ENCODE assay signal across 17 cellular contexts in the genomic region with DNA sequence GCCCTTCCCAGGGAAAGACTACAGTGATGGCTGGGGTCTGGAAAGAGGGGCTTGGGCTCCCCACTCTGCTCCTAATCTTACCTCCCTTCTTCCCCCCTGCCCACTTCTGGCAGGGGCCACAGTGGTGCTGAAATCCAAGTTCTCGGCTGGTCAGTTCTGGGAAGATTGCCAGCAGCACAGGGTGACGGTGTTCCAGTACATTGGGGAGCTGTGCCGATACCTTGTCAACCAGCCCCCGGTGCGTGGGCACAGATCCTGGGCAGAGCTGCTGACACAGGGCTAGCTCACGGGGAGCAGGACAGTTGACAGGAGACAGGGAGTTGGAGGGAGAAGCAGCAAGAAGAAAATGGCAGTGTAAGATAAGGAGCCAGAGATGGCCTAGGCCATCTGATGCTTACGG. TPM values are rescaled to one million over a fixed set of nuclear protein-coding genes. Genes with fewer than 3 reads are reported as not detected.
DNase-seq lines count a peak whose midpoint lies in the region; ATAC-seq, FAIRE-seq and TF ChIP-seq lines count a peak whose summit lies in the region.
"Had no signal": no experiment of that assay in that cellular context is flagged by ENCODE, and none has a peak within 500 bp of the region (broad histone marks: within the 10 kb centered on the region; RNA-seq: fewer than 3 reads in every experiment).

No MANE protein-coding gene starts in this region.

- intact Hi-C loops in HepG2 (cut with micrococcal nuclease; ENCODE audit: unreplicated experiment), result no loop called here
- intact Hi-C loops in dorsolateral prefrontal cortex (cut with DNase I), result loop anchor here in 1 of 2 donors (10.0 kb wide), 1 partner anchor 103 kb away; a partner anchor contains a TSS

- H3K27me3 ChIP-seq in liver (ENCODE audit: control insufficient read depth in 4 of 4, insufficient read depth in 4 of 4, low read length in 3 of 4) (no peaks in the 10 kb centered on the region), HepG2 (ENCODE audit: control insufficient read depth in 1 of 2, insufficient read depth in 2 of 2, low read length in 2 of 2) (no peaks in the 10 kb centered on the region), dorsolateral prefrontal cortex (no peaks in the 10 kb centered on the region), mesenchymal stem cell (ENCODE audit: control insufficient read depth in 1 of 2, insufficient read depth in 1 of 2, low read length in 2 of 2) (no peaks in the 10 kb centered on the region)
- H3K27me3 ChIP-seq: gastrocnemius medialis had no signal

- H3K9ac ChIP-seq in liver (ENCODE audit: low read depth in 1 of 2, low read length in 2 of 2), result peak overlapping the region in 1 of 2 donors; percentile 33
- H3K9ac ChIP-seq in HepG2 (ENCODE audit: insufficient read depth, low read depth, low read length), result no peak overlapping the region
- H3K9ac ChIP-seq in mesenchymal stem cell (ENCODE audit: low read length), result no peak overlapping the region

- H3K79me2 ChIP-seq in HepG2 (ENCODE audit: insufficient read depth, low read length), result no peaks in the 10 kb centered on the region

- H4K8ac ChIP-seq in mesenchymal stem cell (ENCODE audit: low read length), result no peak overlapping the region

- H3K79me1 ChIP-seq in mesenchymal stem cell (replicated peaks; ENCODE audit: low read length, poor library complexity, severe bottlenecking), result peaks cover 8% of the 10 kb centered on the region

- H3K27me3 Mint-ChIP-seq in neural crest cell (ENCODE audit: low read depth), result peaks cover 11% of the 10 kb centered on the region
- H3K27me3 Mint-ChIP-seq: activated CD4-positive, alpha-beta memory T cell treated with anti-CD3 and anti-CD28 coated beads for 36 hours had no signal

- ATAC-seq in HepG2, result no peak
- no peak for ATAC-seq in GM19452 (IDR thresholded peaks at IDR 0.05; ENCODE audit: unreplicated experiment)
- no peak for ATAC-seq in GM18861 (IDR thresholded peaks at IDR 0.05; ENCODE audit: unreplicated experiment)
- ATAC-seq: gastrocnemius medialis had no signal

- TF ChIP-seq RAD21 in liver (IDR thresholded peaks at IDR 0.05) (no peak), HepG2 (CRISPR knock-in tag; IDR thresholded peaks at IDR 0.05) (no peak)

- POLR2A ChIA-PET in HepG2 (lab: Yijun Ruan, JAX), result interaction anchor here (0.9 kb wide), 1 partner anchor 9 kb away, joined by 3 read pairs; no protein-coding TSS in a partner anchor

- no TSS peak for BruUV-seq in HepG2 (replicated peaks; lab: Mats Ljungman, UMichigan)

- H3K9me3 Mint-ChIP-seq in neural crest cell, result no peaks in the 10 kb centered on the region
- H3K9me3 Mint-ChIP-seq: activated CD4-positive, alpha-beta memory T cell treated with anti-CD3 and anti-CD28 coated beads for 36 hours had no signal

- H3K27ac ChIP-seq in liver (ENCODE audit: low read depth in 1 of 2, low read length in 2 of 2) (peak overlapping the region in 1 of 2 donors; percentile 74), HepG2 (ENCODE audit: extremely low read length, insufficient read depth, low read length) (no peak overlapping the region), dorsolateral prefrontal cortex (peak overlapping the region in 38 of 59 donors; percentile 6 to 88 (median 47)), mesenchymal stem cell (ENCODE audit: low read length, poor library complexity, severe bottlenecking) (no peak overlapping the region)
- H3K27ac ChIP-seq: gastrocnemius medialis had no signal

- no peaks in the 10 kb centered on the region for H3K36me3 Mint-ChIP-seq in neural crest cell (ENCODE audit: low read depth)
- H3K36me3 Mint-ChIP-seq: activated CD4-positive, alpha-beta memory T cell treated with anti-CD3 and anti-CD28 coated beads for 36 hours had no signal

- peaks cover 31 to 71% (median 50%) of the 10 kb centered on the region in 4 donors for H3K4me1 ChIP-seq in liver (ENCODE audit: control insufficient read depth in 4 of 4, insufficient read depth in 4 of 4, low read length in 3 of 4)
- H3K4me1 ChIP-seq in HepG2 (ENCODE audit: insufficient read depth, low read length), result peaks cover 61% of the 10 kb centered on the region
- H3K4me1 ChIP-seq in mesenchymal stem cell (ENCODE audit: control insufficient read depth, insufficient read depth, low read depth, low read length), result peaks cover 20% of the 10 kb centered on the region

- no peak overlapping the region for H2AK5ac ChIP-seq in mesenchymal stem cell (ENCODE audit: low read length, severe bottlenecking)

- H3K23ac ChIP-seq in mesenchymal stem cell (ENCODE audit: low read length in 2 of 2), result no peak overlapping the region

- H2BK12ac ChIP-seq in mesenchymal stem cell (ENCODE audit: low read length in 2 of 2), result no peak overlapping the region

- H4K20me1 ChIP-seq in HepG2 (ENCODE audit: insufficient read depth, low read length), result no peaks in the 10 kb centered on the region

- H3K4me3 ChIP-seq in liver (ENCODE audit: low read depth in 1 of 3, low read length in 3 of 3) (peak overlapping the region in 1 of 3 donors; percentile 10), HepG2 (replicated peaks in 1 of 3; ENCODE audit: insufficient read depth in 1 of 3, low read depth in 2 of 3, low read length in 3 of 3) (no peak overlapping the region), dorsolateral prefrontal cortex (peak overlapping the region in 28 of 59 donors; percentile 1 to 83 (median 26)), mesenchymal stem cell (ENCODE audit: insufficient read depth in 1 of 2, low read depth in 1 of 2, low read length in 2 of 2) (no peak overlapping the region)
- H3K4me3 ChIP-seq: gastrocnemius medialis, HAP-1 had no signal

- H2AFZ ChIP-seq in HepG2 (ENCODE audit: low read length), result no peak overlapping the region
- H2AFZ ChIP-seq in mesenchymal stem cell (ENCODE audit: low read depth, low read length), result no peak overlapping the region

- H3K36me3 ChIP-seq in liver (ENCODE audit: control insufficient read depth in 4 of 4, insufficient read depth in 3 of 4, low read depth in 1 of 4, low read length in 3 of 4) (peaks cover 0 to 8% (median 4%) of the 10 kb centered on the region in 4 donors), HepG2 (replicated peaks in 1 of 2; ENCODE audit: control insufficient read depth in 1 of 2, insufficient read depth in 2 of 2, low read length in 2 of 2) (peaks cover 1 to 8% of the 10 kb centered on the region in 2 experiments; a peak in 1 of 5 replicates), mesenchymal stem cell (ENCODE audit: control insufficient read depth in 1 of 2, insufficient read depth in 2 of 2, low read depth in 1 of 2, low read length in 2 of 2) (peaks cover 16 to 27% of the 10 kb centered on the region in 2 experiments)

- H3K4me3 Mint-ChIP-seq in neural crest cell, result peak overlapping the region; percentile 85

- H3K9me3 ChIP-seq in liver (ENCODE audit: control insufficient read depth in 4 of 4, low read length in 3 of 4) (no peaks in the 10 kb centered on the region), HepG2 (ENCODE audit: low read length) (no peaks in the 10 kb centered on the region), mesenchymal stem cell (ENCODE audit: control insufficient read depth, low read length) (no peaks in the 10 kb centered on the region)
- H3K9me3 ChIP-seq: gastrocnemius medialis, HAP-1 had no signal

- H2BK5ac ChIP-seq in mesenchymal stem cell (ENCODE audit: low read depth, low read length, poor library complexity, severe bottlenecking), result no peak overlapping the region

- no peak overlapping the region for H3K18ac ChIP-seq in mesenchymal stem cell (ENCODE audit: low read depth in 1 of 2, low read length in 2 of 2)

- H3K4me1 Mint-ChIP-seq in neural crest cell, result peaks cover 17% of the 10 kb centered on the region

- in situ Hi-C loops in HepG2 (cut with HindIII; ENCODE audit: extremely low pct_ligation_motif_present, low pct_unique_long_range_greater_than_20kb), result loop anchor here (10.0 kb wide), 1 partner anchor 263 kb away; no protein-coding TSS in a partner anchor

- TF ChIP-seq EP300 in HepG2 (IDR thresholded peaks at IDR 0.05; ENCODE audit: low read depth in 2 of 2, low read length in 2 of 2) (no peak), HepG2 (CRISPR knock-in tag; IDR thresholded peaks at IDR 0.05; ENCODE audit: borderline replicate concordance) (no peak)

- no peak for DNase-seq in HepG2 (ENCODE audit: low spot score)
- peak in 6 of 10 donors; percentile 46 to 69 (median 54) for DNase-seq in dorsolateral prefrontal cortex
- no peak for DNase-seq in neural crest cell (ENCODE audit: low read depth, low spot score)
- peak; percentile 58 for DNase-seq in ureter (ENCODE audit: low spot score)
- no peak for DNase-seq in mesenchymal stem cell
- DNase-seq: activated CD4-positive, alpha-beta memory T cell treated with anti-CD3 and anti-CD28 coated beads for 36 hours; activated naive CD4-positive, alpha-beta T cell treated with Interleukin-2 at 50 U/mL for 16 hours; DND-41; gastrocnemius medialis; islet precursor cell; NCI-H446 treated with DMSO at 0.1 percent for 48 hours; stimulated activated CD4-positive, alpha-beta T cell treated with anti-CD3 and anti-CD28 coated beads, Interleukin-12 subunit alpha, Interleukin-12 subunit beta, amount 100 ng/mL, for 4 hours had no signal

- no peak overlapping the region for H3K14ac ChIP-seq in mesenchymal stem cell (ENCODE audit: low read length in 2 of 2)

- no peak for FAIRE-seq in HepG2 (lab: Jason Lieb, UNC)
- FAIRE-seq: GM12892 had no signal

- H2BK15ac ChIP-seq in mesenchymal stem cell (ENCODE audit: low read depth, poor library complexity, severe bottlenecking), result no peak overlapping the region

- no peak overlapping the region for H3K4ac ChIP-seq in mesenchymal stem cell (ENCODE audit: low read depth in 1 of 2, low read length in 2 of 2)

- no peak overlapping the region for H4K91ac ChIP-seq in mesenchymal stem cell (ENCODE audit: low read length)

- TF ChIP-seq CTCF in liver (IDR thresholded peaks at IDR 0.05; ENCODE audit: low read depth, low read length, missing input control) (no peak), HepG2 (CRISPR knock-in tag; IDR thresholded peaks at IDR 0.05) (no peak), dorsolateral prefrontal cortex (IDR thresholded peaks at IDR 0.05 in 54 of 56, conservative IDR thresholded peaks at IDR 0.05 in 2 of 56; ENCODE audit: low read depth in 1 of 56, partially characterized antibody in 56 of 56) (no peak), neural crest cell (conservative IDR thresholded peaks at IDR 0.05) (no peak)

- H3K27ac Mint-ChIP-seq in neural crest cell (ENCODE audit: unreplicated experiment), result peak overlapping the region; percentile 78
- H3K27ac Mint-ChIP-seq: activated CD4-positive, alpha-beta memory T cell treated with anti-CD3 and anti-CD28 coated beads for 36 hours had no signal

- WGBS in liver, result 33% methylated on average over 7 of the region's 7 CpGs
- 47% methylated on average over 5 of the region's 7 CpGs for WGBS in HepG2 (ENCODE audit: low lambda C conversion rate)
- WGBS in mesenchymal stem cell, result 95% methylated on average over 7 of the region's 7 CpGs

- TF ChIP-seq POLR2A in HepG2 (IDR thresholded peaks at IDR 0.05; ENCODE audit: insufficient read depth in 1 of 2, low read depth in 2 of 2, low read length in 2 of 2), result no peak

- no peak overlapping the region for H3K4me2 ChIP-seq in HepG2 (ENCODE audit: low read depth, low read length)
- H3K4me2 ChIP-seq in mesenchymal stem cell (ENCODE audit: low read length, poor library complexity, severe bottlenecking), result no peak overlapping the region

- H2BK120ac ChIP-seq in mesenchymal stem cell (ENCODE audit: low read depth, low read length), result no peak overlapping the region

- CTCF ChIA-PET in HepG2 (lab: Yijun Ruan, JAX; ENCODE audit: low intra/inter-chr PET ratio, low total read pairs), result no interaction called here

RNA-seq across cellular contexts. Expression of a gene that starts 2.4 kb away (rescaled TPM):
- total RNA-seq in liver (10 to 100 TPM; 18.1 to 29.1 TPM), HepG2 (2016; rRNA removed; fragmentation: Illumina TruSeq; extraction: Trizol) (1.3 and 4.3 TPM in 2 replicates), dorsolateral prefrontal cortex (10 to 100 TPM in 118 of 120 experiments, 1 to 10 TPM in 2; 8.6 to 41.4 (median 19.7) TPM), neural crest cell (16.8 and 18.1 TPM in 2 replicates), ureter (28.8 TPM)
- polyA plus RNA-seq in liver (10 to 100 TPM; 27.2 to 47.4 TPM), HepG2 (2011; rRNA removed) (5.2 and 10.3 TPM in 2 replicates)
- total RNA-seq in HepG2 (2016; cell fraction: cytosol; rRNA removed; fragmentation: Illumina TruSeq; extraction: Trizol; ENCODE audit: low read depth), result 0.88 and 1.3 TPM in 2 replicates
- total RNA-seq in HepG2 (2016; cell fraction: insoluble cytoplasmic fraction; rRNA removed; fragmentation: Illumina TruSeq; extraction: Trizol), result 1.2 and 3.2 TPM in 2 replicates
- total RNA-seq in HepG2 (2016; cell fraction: membrane; rRNA removed; fragmentation: Illumina TruSeq; extraction: Trizol), result 0.86 and 1.1 TPM in 2 replicates
- 3.7 and 6.2 TPM in 2 replicates for total RNA-seq in HepG2 (2016; cell fraction: nucleus; rRNA removed; fragmentation: Illumina TruSeq; extraction: Trizol)
- polyA plus RNA-seq in HepG2 (2011; cell fraction: cytosol; rRNA removed), result 4.1 and 5.0 TPM in 2 replicates
- polyA plus RNA-seq in HepG2 (2011; cell fraction: nucleus; rRNA removed), result 17.3 and 21.3 TPM in 2 replicates
- polyA plus RNA-seq in HepG2 (2012), result 4.4 and 4.5 TPM in 2 replicates
- polyA plus RNA-seq in HepG2 (2016; cell fraction: cytosol; fragmentation: Illumina TruSeq; extraction: Trizol; ENCODE audit: low read depth), result 1.1 and 1.5 TPM in 2 replicates
- polyA plus RNA-seq in HepG2 (2016; cell fraction: insoluble cytoplasmic fraction; fragmentation: Illumina TruSeq; extraction: Trizol; ENCODE audit: low read depth), result 1.5 and 2.9 TPM in 2 replicates
- polyA plus RNA-seq in HepG2 (2016; cell fraction: membrane; fragmentation: Illumina TruSeq; extraction: Trizol; ENCODE audit: low read depth), result 1.1 and 1.2 TPM in 2 replicates
- polyA plus RNA-seq in HepG2 (2016; cell fraction: nucleus; fragmentation: Illumina TruSeq; extraction: Trizol; ENCODE audit: insufficient read depth, low read depth), result 17.9 and 19.1 TPM in 2 replicates
- polyA minus RNA-seq in HepG2 (2011; rRNA and poly(A)+ RNA removed; ENCODE audit: low replicate concordance), result 8.8 and 82.9 TPM in 2 replicates
- polyA minus RNA-seq in HepG2 (2011; cell fraction: cytosol; rRNA and poly(A)+ RNA removed), result 3.7 and 4.7 TPM in 2 replicates
- 3.1 TPM in 2 replicates for polyA minus RNA-seq in HepG2 (2011; cell fraction: nucleus; rRNA and poly(A)+ RNA removed)
- polyA plus RNA-seq in mesenchymal stem cell (2013, experiment 1 of 2), result 10.6 TPM
- 10.2 TPM for polyA plus RNA-seq in mesenchymal stem cell (2013, experiment 2 of 2)

RNA-seq across cellular contexts. Expression of a gene that starts 49.8 kb away (rescaled TPM):
- total RNA-seq in liver (10 to 100 TPM; 16.4 to 26.0 TPM), HepG2 (2016; rRNA removed; fragmentation: Illumina TruSeq; extraction: Trizol) (14.7 and 17.2 TPM in 2 replicates), dorsolateral prefrontal cortex (100 to 1,000 TPM in 2 of 120 experiments, 10 to 100 TPM in 118; 56.8 to 103 (median 74.9) TPM), neural crest cell (78.4 and 79.2 TPM in 2 replicates), ureter (77.5 TPM)
- polyA plus RNA-seq in liver (10 to 100 TPM in 1 of 2 donors, 1 to 10 TPM in 1; 9.0 to 13.9 TPM), HepG2 (2011; rRNA removed) (27.2 and 28.2 TPM in 2 replicates)
- total RNA-seq in HepG2 (2016; cell fraction: cytosol; rRNA removed; fragmentation: Illumina TruSeq; extraction: Trizol; ENCODE audit: low read depth), result 6.7 TPM in 2 replicates
- total RNA-seq in HepG2 (2016; cell fraction: insoluble cytoplasmic fraction; rRNA removed; fragmentation: Illumina TruSeq; extraction: Trizol), result 12.6 and 16.4 TPM in 2 replicates
- total RNA-seq in HepG2 (2016; cell fraction: membrane; rRNA removed; fragmentation: Illumina TruSeq; extraction: Trizol), result 7.1 and 7.2 TPM in 2 replicates
- 23.2 and 23.6 TPM in 2 replicates for total RNA-seq in HepG2 (2016; cell fraction: nucleus; rRNA removed; fragmentation: Illumina TruSeq; extraction: Trizol)
- 8.2 TPM in 2 replicates for polyA plus RNA-seq in HepG2 (2011; cell fraction: cytosol; rRNA removed)
- 142 and 147 TPM in 2 replicates for polyA plus RNA-seq in HepG2 (2011; cell fraction: nucleus; rRNA removed)
- 16.7 and 18.0 TPM in 2 replicates for polyA plus RNA-seq in HepG2 (2012)
- polyA plus RNA-seq in HepG2 (2016; cell fraction: cytosol; fragmentation: Illumina TruSeq; extraction: Trizol; ENCODE audit: low read depth), result 1.3 and 1.4 TPM in 2 replicates
- 12.9 and 15.4 TPM in 2 replicates for polyA plus RNA-seq in HepG2 (2016; cell fraction: insoluble cytoplasmic fraction; fragmentation: Illumina TruSeq; extraction: Trizol; ENCODE audit: low read depth)
- 2.8 and 3.9 TPM in 2 replicates for polyA plus RNA-seq in HepG2 (2016; cell fraction: membrane; fragmentation: Illumina TruSeq; extraction: Trizol; ENCODE audit: low read depth)
- polyA plus RNA-seq in HepG2 (2016; cell fraction: nucleus; fragmentation: Illumina TruSeq; extraction: Trizol; ENCODE audit: insufficient read depth, low read depth), result 58.6 and 63.7 TPM in 2 replicates
- 33.3 and 85.9 TPM in 2 replicates for polyA minus RNA-seq in HepG2 (2011; rRNA and poly(A)+ RNA removed; ENCODE audit: low replicate concordance)
- polyA minus RNA-seq in HepG2 (2011; cell fraction: cytosol; rRNA and poly(A)+ RNA removed), result 9.0 and 10.7 TPM in 2 replicates
- 39.5 and 49.7 TPM in 2 replicates for polyA minus RNA-seq in HepG2 (2011; cell fraction: nucleus; rRNA and poly(A)+ RNA removed)
- polyA plus RNA-seq in mesenchymal stem cell (2013, experiment 1 of 2), result 23.0 TPM
- polyA plus RNA-seq in mesenchymal stem cell (2013, experiment 2 of 2), result 21.1 TPM

Comparison
In these comparisons a context has a peak if more than half of its experiments do, and no peak if none do; other contexts are left out.
1. H3K27ac ChIP-seq: peak in dorsolateral prefrontal cortex (38 of 59); none in HepG2 (single experiment) and mesenchymal stem cell (single experiment).
2. DNase-seq: peak in dorsolateral prefrontal cortex (6 of 10) and ureter (single experiment); none in HepG2 (single experiment), neural crest cell (single experiment) and mesenchymal stem cell (single experiment).